Comparison of ENCODE assay signal across 23 cellular contexts in the genomic region with DNA sequence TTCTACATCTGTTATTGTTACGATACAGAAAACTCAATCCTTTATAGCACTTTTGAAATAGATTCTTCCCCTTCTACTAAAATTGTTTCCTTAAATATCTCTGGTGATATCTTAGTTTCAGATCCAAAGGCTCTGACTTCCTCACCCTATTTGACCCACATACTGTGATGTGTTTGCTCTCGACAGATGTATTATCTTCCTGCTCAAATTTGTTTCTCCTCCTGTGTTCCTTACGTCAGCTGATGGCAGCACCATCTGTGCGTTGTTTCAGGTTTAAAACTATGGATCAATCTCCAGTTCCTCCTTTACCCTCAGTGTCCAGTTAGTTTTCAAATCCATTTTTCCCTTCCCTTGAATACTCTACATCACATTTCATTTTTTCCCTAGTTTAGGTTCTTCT.
"Had no signal": no experiment of that assay in that cellular context is flagged by ENCODE, and none has a peak within 500 bp of the region (broad histone marks: within the 10 kb centered on the region; RNA-seq: fewer than 3 reads in every experiment).

No MANE protein-coding gene starts in this region.

- H3K27ac ChIP-seq: foreskin keratinocyte, left lung, right lobe of liver, upper lobe of left lung, vagina had no signal

- H3K4me1 ChIP-seq: foreskin keratinocyte, left lung, right lobe of liver, upper lobe of left lung, vagina had no signal

- DNase-seq: activated CD4-positive, alpha-beta T cell treated with anti-CD3 and anti-CD28 coated beads for 4 hours; activated CD4-positive, alpha-beta T cell treated with anti-CD3 and anti-CD28 coated beads, Interleukin-2, amount 50 U/mL, for 4 hours; activated effector memory CD4-positive, alpha-beta T cell treated with Interleukin-2 at 50 U/mL for 16 hours; activated naive CD4-positive, alpha-beta T cell treated with Interleukin-2 at 50 U/mL for 16 hours; activated T-cell treated with anti-CD3 and anti-CD28 coated beads for 4 hours; activated T-cell treated with anti-CD3 and anti-CD28 coated beads, Interleukin-2, amount 50 U/mL, for 72 hours; anterior cingulate cortex; cerebellar nuclear complex; endodermal cell; foreskin keratinocyte; heart right ventricle; left lung; mucosa of descending colon; posterior cingulate gyrus; right lobe of liver; stimulated activated CD4-positive, alpha-beta T cell treated with anti-CD3 and anti-CD28 coated beads, Interleukin-4, amount 100 ng/mL, for 1 hour; stimulated activated naive CD8-positive, alpha-beta T cell treated with anti-CD3 and anti-CD28 coated beads, Interleukin-15, Interleukin-2, amounts not matched to agents 100 U/mL and 50 U/mL, for 24 hours; T-helper 1 cell; upper lobe of left lung had no signal

- H3K4me3 ChIP-seq: coronary artery, esophagus muscularis mucosa, heart right ventricle, left lung, mucosa of descending colon, right lobe of liver, upper lobe of left lung, vagina had no signal

- H3K27me3 ChIP-seq: esophagus muscularis mucosa, foreskin keratinocyte, heart right ventricle, left lung, right lobe of liver, upper lobe of left lung, vagina had no signal

- H3K9me3 ChIP-seq: esophagus muscularis mucosa, mucosa of descending colon, right lobe of liver, upper lobe of left lung, vagina had no signal

- FAIRE-seq: bronchial epithelial cell had no signal

- H3K36me3 ChIP-seq: esophagus muscularis mucosa, heart right ventricle, left lung, right lobe of liver, upper lobe of left lung, vagina had no signal
